ENCODE assay signal across 33 cellular contexts in the genomic region with DNA sequence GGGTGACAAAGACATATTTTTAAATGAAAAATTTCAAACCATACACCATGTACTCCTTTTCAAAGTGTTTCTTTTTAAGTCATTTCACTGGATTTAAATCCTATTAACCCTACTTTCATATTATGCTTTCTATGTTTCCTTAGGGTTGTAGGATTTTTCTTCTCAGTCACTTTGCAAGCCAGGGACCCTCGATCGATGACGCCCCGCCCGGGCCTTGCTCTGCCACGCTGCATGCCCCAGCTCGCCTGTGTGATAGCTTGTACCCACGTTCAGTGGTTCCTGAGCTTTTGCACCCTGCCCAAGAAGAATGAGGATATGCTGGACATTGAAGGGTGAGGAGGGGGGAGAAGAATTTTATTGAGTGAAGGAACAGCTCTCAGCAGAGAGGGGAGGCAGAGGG.
"Had no signal": no experiment of that assay in that cellular context is flagged by ENCODE, and none has a peak within 500 bp of the region (broad histone marks: within the 10 kb centered on the region; RNA-seq: fewer than 3 reads in every experiment).

No MANE protein-coding gene starts in this region.

- DNase-seq: Karpas-422, Kasumi-1, MG63, MM.1S, MV-4-11, NCI-H1048, NCI-H1092, NCI-H1092 treated with DMSO at 0.1 percent for 48 hours, NCI-H1105, NCI-H1105 treated with DMSO at 0.1 percent for 48 hours, NCI-H1417, NCI-H1417 treated with DMSO at 0.1 percent for 48 hours, NCI-H1436, NCI-H1436 treated with DMSO at 0.1 percent for 48 hours, NCI-H146, NCI-H1694, NCI-H1694 treated with DMSO at 0.1 percent for 48 hours, NCI-H187, NCI-H187 treated with DMSO at 0.1 percent for 48 hours, NCI-H1930, NCI-H2029, NCI-H2029 treated with DMSO at 0.1 percent for 48 hours, NCI-H2081, NCI-H2081 treated with DMSO at 0.1 percent for 48 hours, NCI-H2107, NCI-H2171, NCI-H2171 treated with DMSO at 0.1 percent for 48 hours, NCI-H2227 treated with DMSO at 0.1 percent for 48 hours, NCI-H226, NCI-H345, NCI-H446, NCI-H446 treated with DMSO at 0.1 percent for 48 hours, NCI-H510A had no signal
